In the genomic region with DNA sequence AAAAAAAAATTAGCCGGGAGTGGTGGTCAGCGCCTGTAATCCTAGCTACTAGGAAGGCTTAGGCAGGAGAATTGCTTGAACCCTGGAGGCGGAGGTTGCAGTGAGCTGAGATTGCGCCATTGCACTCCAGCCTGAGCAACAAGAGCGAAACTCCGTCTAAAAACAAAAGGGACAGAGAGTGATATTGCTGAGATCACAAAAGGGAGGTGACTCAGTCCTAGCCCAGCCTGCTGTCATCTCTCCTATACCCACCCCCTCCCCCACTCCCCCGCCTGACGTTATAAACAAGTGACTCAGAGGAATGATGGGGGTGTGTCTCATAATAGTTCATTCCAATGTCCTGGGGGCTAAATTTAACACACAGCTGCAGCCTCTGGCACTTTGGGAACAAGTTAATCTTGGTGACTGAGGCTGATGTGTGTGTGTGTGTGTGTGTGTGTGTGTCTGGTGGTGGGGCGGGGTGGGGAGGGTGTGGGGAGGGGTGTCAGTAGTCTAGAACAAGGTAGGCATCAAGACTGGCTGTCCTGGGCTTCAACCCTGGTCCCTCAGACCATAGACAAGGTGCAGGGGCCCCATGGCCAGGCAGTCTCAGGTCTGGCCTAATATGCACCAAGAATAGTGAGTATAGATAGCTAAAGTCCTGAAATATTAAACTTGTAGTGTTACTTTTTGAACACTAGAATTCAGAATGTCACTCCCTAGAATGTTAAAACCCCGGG, we compare ENCODE assay signal across 2 cellular contexts.
TF ChIP-seq lines count a peak whose summit lies in the region.

No MANE protein-coding gene starts in this region.

TF ChIP-seq in HCT116, 20 proteins besides CTCF, POLR2A, EP300 and RAD21:
- TF ChIP-seq FOSL1 (IDR thresholded peaks at IDR 0.05; ENCODE audit: low read depth) (no peak), CEBPB (IDR thresholded peaks at IDR 0.05; ENCODE audit: low read depth) (no peak; the same call in 1 of the 2 replicates), EGR1 (IDR thresholded peaks at IDR 0.05; ENCODE audit: low read depth) (peak; percentile 67), EZH2phosphoT487 (IDR thresholded peaks at IDR 0.05; ENCODE audit: borderline replicate concordance) (no peak), SRF (IDR thresholded peaks at IDR 0.05; ENCODE audit: low read depth) (no peak), JUND (IDR thresholded peaks at IDR 0.05) (peak; percentile 48; the same call in 1 of the 2 replicates)
- TF ChIP-seq, protein P1, sequence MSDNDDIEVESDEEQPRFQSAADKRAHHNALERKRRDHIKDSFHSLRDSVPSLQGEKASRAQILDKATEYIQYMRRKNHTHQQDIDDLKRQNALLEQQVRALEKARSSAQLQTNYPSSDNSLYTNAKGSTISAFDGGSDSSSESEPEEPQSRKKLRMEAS (IDR thresholded peaks at IDR 0.05): no peak

TF ChIP-seq in endothelial cell of umbilical vein, 7 proteins besides CTCF, POLR2A, EP300 and RAD21:
- TF ChIP-seq JUN (IDR thresholded peaks at IDR 0.05; ENCODE audit: borderline replicate concordance, insufficient read depth, insufficient read length, low read depth): peak; percentile 14
- TF ChIP-seq, protein P1 (IDR thresholded peaks at IDR 0.05; ENCODE audit: insufficient read depth, insufficient read length): no peak
- no peak for TF ChIP-seq EZH2 (IDR thresholded peaks at IDR 0.05; ENCODE audit: borderline replicate concordance, low read depth, low read length, severe bottlenecking)
